Comparison of ENCODE assay signal across 19 cellular contexts in the genomic region with DNA sequence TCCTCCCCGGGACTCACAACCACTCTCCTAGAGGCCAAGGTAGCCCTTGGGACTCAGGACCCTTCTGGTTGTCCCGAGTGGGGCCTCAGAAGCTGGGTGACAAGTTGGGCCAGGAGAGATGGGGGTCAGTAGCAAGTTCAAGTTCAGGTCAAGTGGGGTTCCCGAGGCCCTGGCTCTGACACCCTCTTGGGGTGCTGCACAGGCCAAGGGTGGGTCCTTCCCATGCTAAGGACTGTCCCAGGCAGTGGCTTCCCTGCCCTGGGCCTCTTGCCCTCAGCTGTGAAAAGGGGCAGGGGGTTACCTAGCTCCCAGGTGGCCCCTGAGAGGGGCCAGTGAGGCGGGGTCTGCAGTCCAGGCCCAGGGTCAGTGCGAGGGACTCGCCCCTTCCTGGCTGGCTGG. TPM values are rescaled to one million over a fixed set of nuclear protein-coding genes. Genes with fewer than 3 reads are reported as not detected.
DNase-seq lines count a peak whose midpoint lies in the region; ATAC-seq and TF ChIP-seq lines count a peak whose summit lies in the region.
"Had no signal": no experiment of that assay in that cellular context is flagged by ENCODE, and none has a peak within 500 bp of the region (broad histone marks: within the 10 kb centered on the region; RNA-seq: fewer than 3 reads in every experiment).

No MANE protein-coding gene starts in this region.

- H3K4me3 ChIP-seq in GM12865 (ENCODE audit: low read depth, low read length): peak overlapping the region; percentile 30
- no peak overlapping the region for H3K4me3 ChIP-seq in Panc1 (ENCODE audit: low read depth in 2 of 2, low read length in 2 of 2)
- no peak overlapping the region for H3K4me3 ChIP-seq in H7 (ENCODE audit: insufficient read depth, low read depth, low read length)
- H3K4me3 ChIP-seq: left ventricle myocardium inferior had no signal

- peaks cover 5% of the 10 kb centered on the region for H3K36me3 Mint-ChIP-seq in effector memory CD8-positive, alpha-beta T cell (ENCODE audit: insufficient read depth)
- peaks cover 6% of the 10 kb centered on the region for H3K36me3 Mint-ChIP-seq in stimulated activated effector memory CD8-positive, alpha-beta T cell treated with anti-CD3 and anti-CD28 coated beads, Interleukin-12 subunit alpha, Interleukin-12 subunit beta, amount 100 ng/mL, for 72 hours
- H3K36me3 Mint-ChIP-seq: T-cell, WTC11 had no signal

- peaks cover 5 to 6% of the 10 kb centered on the region in 2 donors for H3K4me1 Mint-ChIP-seq in effector memory CD8-positive, alpha-beta T cell (ENCODE audit: low read depth in 2 of 2)
- peaks cover 18% of the 10 kb centered on the region for H3K4me1 Mint-ChIP-seq in stimulated activated effector memory CD8-positive, alpha-beta T cell treated with anti-CD3 and anti-CD28 coated beads, Interleukin-12 subunit alpha, Interleukin-12 subunit beta, amount 100 ng/mL, for 72 hours

- H3K4me3 Mint-ChIP-seq in effector memory CD8-positive, alpha-beta T cell: peak overlapping the region in 1 of 2 donors; percentile 29
- peak overlapping the region; percentile 51 for H3K4me3 Mint-ChIP-seq in stimulated activated effector memory CD8-positive, alpha-beta T cell treated with anti-CD3 and anti-CD28 coated beads, Interleukin-12 subunit alpha, Interleukin-12 subunit beta, amount 100 ng/mL, for 72 hours
- H3K4me3 Mint-ChIP-seq: endodermal cell, T-cell, WTC11 had no signal

- no peaks in the 10 kb centered on the region for H3K27me3 Mint-ChIP-seq in effector memory CD8-positive, alpha-beta T cell
- H3K27me3 Mint-ChIP-seq: T-cell had no signal

- H3K36me3 ChIP-seq in Panc1 (ENCODE audit: control insufficient read depth, insufficient read depth, low read length): no peaks in the 10 kb centered on the region
- H3K36me3 ChIP-seq in H7 (replicated peaks; ENCODE audit: control insufficient read depth, insufficient read depth, low read length): no peaks in the 10 kb centered on the region
- H3K36me3 ChIP-seq: left ventricle myocardium inferior had no signal

- no TSS peak for BruUV-seq in Panc1 (replicated peaks; lab: Mats Ljungman, UMichigan)

- POLR2A ChIA-PET in Panc1 (lab: Charles Lee): no interaction called here

- TF ChIP-seq CTCF in GM12865 (IDR thresholded peaks at IDR 0.05; ENCODE audit: insufficient read depth, low read depth, low read length, missing control alignments) (no peak), Panc1 (IDR thresholded peaks at IDR 0.05) (no peak)

- CTCF ChIA-PET in Panc1 (lab: Charles Lee): interaction anchor here (0.6 kb wide), 1 partner anchor 336 kb away, joined by 4 read pairs; no protein-coding TSS in a partner anchor

- H3K9me3 ChIP-seq in Panc1 (ENCODE audit: control insufficient read depth, insufficient read depth, low read depth, low read length): no peaks in the 10 kb centered on the region
- H3K9me3 ChIP-seq: left ventricle myocardium inferior had no signal

- no peaks in the 10 kb centered on the region for H3K27me3 ChIP-seq in Panc1 (ENCODE audit: control insufficient read depth, insufficient read depth, low read length)
- no peaks in the 10 kb centered on the region for H3K27me3 ChIP-seq in H7 (ENCODE audit: control insufficient read depth, insufficient read depth, low read length)

- no peak for DNase-seq in GM12865 (ENCODE audit: low read depth)
- DNase-seq in Panc1 (ENCODE audit: low read depth, low spot score): no peak
- DNase-seq in effector memory CD8-positive, alpha-beta T cell: no peak
- DNase-seq in stimulated activated effector memory CD8-positive, alpha-beta T cell treated with anti-CD3 and anti-CD28 coated beads, Interleukin-12 subunit alpha, Interleukin-12 subunit beta, amount 100 ng/mL, for 72 hours (ENCODE audit: low spot score in 2 of 2): no peak
- DNase-seq in H7: no peak
- no peak for DNase-seq in OCI-M1 (lab: John Stamatoyannopoulos, UW)
- no peak for DNase-seq in H4 (ENCODE audit: low spot score)
- DNase-seq: activated gamma-delta T cell treated with Interleukin-2 at 50 U/mL for 16 hours, AML-193, Calu3, endodermal cell, left ventricle myocardium inferior, NCI-H1105 treated with DMSO at 0.1 percent for 48 hours, NCI-H2107, NCI-H510A treated with DMSO at 0.1 percent for 48 hours, right cardiac atrium, SHP77, T-cell had no signal

- intact Hi-C loops in Panc1 (cut with micrococcal nuclease; ENCODE audit: unreplicated experiment): no loop called here

- ATAC-seq in Panc1: peak; percentile 6; the same call in 1 of the 2 replicates
- ATAC-seq in effector memory CD8-positive, alpha-beta T cell (replicated peaks): no peak
- peak; percentile 17 for ATAC-seq in stimulated activated effector memory CD8-positive, alpha-beta T cell treated with anti-CD3 and anti-CD28 coated beads, Interleukin-12 subunit alpha, Interleukin-12 subunit beta, amount 100 ng/mL, for 72 hours
- ATAC-seq: WTC11 had no signal

- H3K4me1 ChIP-seq in Panc1 (ENCODE audit: control insufficient read depth, insufficient read depth, low read length): peaks cover 5% of the 10 kb centered on the region
- H3K4me1 ChIP-seq: left ventricle myocardium inferior had no signal

- peak overlapping the region; percentile 69 to 88 for H3K27ac Mint-ChIP-seq in effector memory CD8-positive, alpha-beta T cell
- H3K27ac Mint-ChIP-seq in stimulated activated effector memory CD8-positive, alpha-beta T cell treated with anti-CD3 and anti-CD28 coated beads, Interleukin-12 subunit alpha, Interleukin-12 subunit beta, amount 100 ng/mL, for 72 hours: peak overlapping the region; percentile 91
- H3K27ac Mint-ChIP-seq: endodermal cell, T-cell, WTC11 had no signal

- no peak overlapping the region for H3K27ac ChIP-seq in Panc1 (ENCODE audit: low read length)
- H3K27ac ChIP-seq: left ventricle myocardium inferior had no signal

- no peaks in the 10 kb centered on the region for H3K9me3 Mint-ChIP-seq in effector memory CD8-positive, alpha-beta T cell
- H3K9me3 Mint-ChIP-seq in stimulated activated effector memory CD8-positive, alpha-beta T cell treated with anti-CD3 and anti-CD28 coated beads, Interleukin-12 subunit alpha, Interleukin-12 subunit beta, amount 100 ng/mL, for 72 hours: no peaks in the 10 kb centered on the region
- H3K9me3 Mint-ChIP-seq: endodermal cell, T-cell, WTC11 had no signal

- in situ Hi-C loops in Panc1 (cut with HindIII; ENCODE audit: low pct_unique_long_range_greater_than_20kb, low sequenced_read_pairs): no loop called here

RNA-seq across cellular contexts. Expression of gene ACTB, which starts 8.6 kb away (rescaled TPM):
- total RNA-seq in Panc1 (2021; ENCODE audit: unreplicated experiment): 4,511 TPM
- polyA plus RNA-seq in Panc1 (2012; ENCODE audit: insufficient read length): 7,753 TPM
- 5,240 and 5,611 TPM in 2 replicates for total RNA-seq in H7 (2014; rRNA removed; shearing (Covaris generic))
- 4,047 and 4,905 TPM in 2 replicates for total RNA-seq in H4 (2014; rRNA removed; shearing (Covaris generic))

RNA-seq across cellular contexts. Expression of gene FBXL18, which starts 25.4 kb away (rescaled TPM):
- 29.2 TPM for total RNA-seq in Panc1 (2021; ENCODE audit: unreplicated experiment)
- 23.0 TPM for polyA plus RNA-seq in Panc1 (2012; ENCODE audit: insufficient read length)
- total RNA-seq in H7 (2014; rRNA removed; shearing (Covaris generic)): 8.2 and 8.3 TPM in 2 replicates
- total RNA-seq in H4 (2014; rRNA removed; shearing (Covaris generic)): 7.3 and 8.9 TPM in 2 replicates

RNA-seq across cellular contexts. Expression of gene FSCN1, which starts 53.6 kb away (rescaled TPM):
- 327 TPM for total RNA-seq in Panc1 (2021; ENCODE audit: unreplicated experiment)
- polyA plus RNA-seq in Panc1 (2012; ENCODE audit: insufficient read length): 487 TPM
- total RNA-seq in H7 (2014; rRNA removed; shearing (Covaris generic)): 725 and 892 TPM in 2 replicates
- 173 and 225 TPM in 2 replicates for total RNA-seq in H4 (2014; rRNA removed; shearing (Covaris generic))
